In the genomic region with DNA sequence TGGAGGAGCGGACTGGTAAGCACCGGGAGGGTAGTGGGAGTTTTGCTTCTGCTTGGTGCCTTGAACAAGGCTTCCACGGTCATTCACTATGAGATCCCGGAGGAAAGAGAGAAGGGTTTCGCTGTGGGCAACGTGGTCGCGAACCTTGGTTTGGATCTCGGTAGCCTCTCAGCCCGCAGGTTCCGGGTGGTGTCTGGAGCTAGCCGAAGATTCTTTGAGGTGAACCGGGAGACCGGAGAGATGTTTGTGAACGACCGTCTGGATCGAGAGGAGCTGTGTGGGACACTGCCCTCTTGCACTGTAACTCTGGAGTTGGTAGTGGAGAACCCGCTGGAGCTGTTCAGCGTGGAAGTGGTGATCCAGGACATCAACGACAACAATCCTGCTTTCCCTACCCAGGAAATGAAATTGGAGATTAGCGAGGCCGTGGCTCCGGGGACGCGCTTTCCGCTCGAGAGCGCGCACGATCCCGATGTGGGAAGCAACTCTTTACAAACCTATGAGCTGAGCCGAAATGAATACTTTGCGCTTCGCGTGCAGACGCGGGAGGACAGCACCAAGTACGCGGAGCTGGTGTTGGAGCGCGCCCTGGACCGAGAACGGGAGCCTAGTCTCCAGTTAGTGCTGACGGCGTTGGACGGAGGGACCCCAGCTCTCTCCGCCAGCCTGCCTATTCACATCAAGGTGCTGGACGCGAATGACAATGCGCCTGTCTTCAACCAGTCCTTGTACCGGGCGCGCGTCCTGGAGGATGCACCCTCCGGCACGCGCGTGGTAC, we compare ENCODE assay signal across 1 cellular context.
TF ChIP-seq lines count a peak whose summit lies in the region.

No MANE protein-coding gene starts in this region.

TF ChIP-seq in IMR-90, 13 proteins besides CTCF, POLR2A, EP300 and RAD21:
- TF ChIP-seq MXI1 (IDR thresholded peaks at IDR 0.05; ENCODE audit: borderline replicate concordance, low read depth, low read length): peak; percentile 14; the same call in 1 of the 2 replicates
- no peak for TF ChIP-seq SMC3 (IDR thresholded peaks at IDR 0.05; ENCODE audit: low read depth, low read length)
TF ChIP-seq in IMR-90: peak in this region for 1.
